ENCODE assay signal across 20 cellular contexts in genomic region chr20:36219671-36220220, GRCh38. TPM values are rescaled to one million over a fixed set of nuclear protein-coding genes. Genes with fewer than 3 reads are reported as not detected.
A peak's percentile ranks its signal among the peaks of the same experiment; 100 is the strongest.
DNase-seq lines count a peak whose midpoint lies in the region; ATAC-seq and TF ChIP-seq lines count a peak whose summit lies in the region.
"Had no signal": no experiment of that assay in that cellular context is flagged by ENCODE, and none has a peak within 500 bp of the region (broad histone marks: within the 10 kb centered on the region; RNA-seq: fewer than 3 reads in every experiment).

No MANE protein-coding gene starts in this region.

- CTCF ChIA-PET in GM10248 (lab: Yijun Ruan, JAX), result interaction anchor here (1.0 kb wide), 1 partner anchor 179 kb away, joined by 3 read pairs; no protein-coding TSS in a partner anchor

- peak overlapping the region; percentile 86 for H3K27ac ChIP-seq in angular gyrus (ENCODE audit: low read depth, low read length)
- H3K27ac ChIP-seq: Peyer's patch, SJSA1 had no signal

- H3K9me3 Mint-ChIP-seq in neural crest cell (no peaks in the 10 kb centered on the region), progenitor cell of endocrine pancreas (ENCODE audit: low read depth) (no peaks in the 10 kb centered on the region)
- H3K9me3 Mint-ChIP-seq: CD4-positive, alpha-beta T cell had no signal

- H3K4me3 Mint-ChIP-seq in neural crest cell (no peak overlapping the region), progenitor cell of endocrine pancreas (ENCODE audit: low read depth) (no peak overlapping the region)
- H3K4me3 Mint-ChIP-seq: CD4-positive, alpha-beta T cell had no signal

- DNase-seq in hippocampal formation (lab: John Stamatoyannopoulos, UW), result peak; percentile 26 to 44
- DNase-seq in neural crest cell (ENCODE audit: low read depth, low spot score), result no peak
- peak; percentile 71 for DNase-seq in superior temporal gyrus (ENCODE audit: extremely low spot score)
- DNase-seq in GM10248 (ENCODE audit: extremely low spot score), result no peak
- DNase-seq in progenitor cell of endocrine pancreas (ENCODE audit: low spot score, unreplicated experiment), result no peak
- DNase-seq in central memory CD4-positive, alpha-beta T cell, result no peak
- DNase-seq: Caco-2; CD4-positive, alpha-beta T cell; DMS 273 treated with DMSO at 0.1 percent for 48 hours; DMS79 treated with DMSO at 0.1 percent for 48 hours; Karpas-422; NCI-H1694; NCI-H2081; NCI-H2171 treated with DMSO at 0.1 percent for 48 hours; NCI-H524 treated with DMSO at 0.1 percent for 48 hours; NCI-H82; Peyer's patch had no signal

- POLR2A ChIA-PET in GM10248 (lab: Yijun Ruan, JAX), result no interaction called here

- no peaks in the 10 kb centered on the region for H3K27me3 Mint-ChIP-seq in neural crest cell (ENCODE audit: low read depth)
- H3K27me3 Mint-ChIP-seq in progenitor cell of endocrine pancreas, result no peaks in the 10 kb centered on the region
- H3K27me3 Mint-ChIP-seq: CD4-positive, alpha-beta T cell had no signal

- H3K4me1 Mint-ChIP-seq in neural crest cell, result peaks cover 6% of the 10 kb centered on the region
- H3K4me1 Mint-ChIP-seq in progenitor cell of endocrine pancreas (ENCODE audit: low read depth), result no peaks in the 10 kb centered on the region

- ATAC-seq in GM21390 (IDR thresholded peaks at IDR 0.05; ENCODE audit: unreplicated experiment), result no peak

- TF ChIP-seq CTCF in neural crest cell (conservative IDR thresholded peaks at IDR 0.05) (no peak), GM10248 (IDR thresholded peaks at IDR 0.05; ENCODE audit: control extremely low read depth, extremely low read depth, low read depth, missing control alignments) (no peak), progenitor cell of endocrine pancreas (IDR thresholded peaks at IDR 0.05; ENCODE audit: unreplicated experiment) (no peak)

- H3K36me3 Mint-ChIP-seq in neural crest cell (ENCODE audit: low read depth) (no peaks in the 10 kb centered on the region), progenitor cell of endocrine pancreas (ENCODE audit: insufficient read depth) (peaks cover 3% of the 10 kb centered on the region)

- H3K27ac Mint-ChIP-seq in neural crest cell (ENCODE audit: unreplicated experiment) (peak overlapping the region; percentile 1), progenitor cell of endocrine pancreas (no peak overlapping the region)
- H3K27ac Mint-ChIP-seq: CD4-positive, alpha-beta T cell had no signal

RNA-seq across cellular contexts. Expression of gene AAR2, which starts 16.5 kb away (rescaled TPM):
- total RNA-seq in neural crest cell (33.0 and 33.2 TPM in 2 replicates), progenitor cell of endocrine pancreas (24.8 and 27.7 TPM in 2 replicates)

Comparison
In these comparisons a context has a peak if more than half of its experiments do, and no peak if none do; other contexts are left out.
1. DNase-seq: peak in hippocampal formation (2 of 2) and superior temporal gyrus (single experiment); none in neural crest cell (single experiment), GM10248 (single experiment), progenitor cell of endocrine pancreas (single experiment) and central memory CD4-positive, alpha-beta T cell (single experiment).